9 cellular contexts compared by ENCODE assay signal in the genomic region with DNA sequence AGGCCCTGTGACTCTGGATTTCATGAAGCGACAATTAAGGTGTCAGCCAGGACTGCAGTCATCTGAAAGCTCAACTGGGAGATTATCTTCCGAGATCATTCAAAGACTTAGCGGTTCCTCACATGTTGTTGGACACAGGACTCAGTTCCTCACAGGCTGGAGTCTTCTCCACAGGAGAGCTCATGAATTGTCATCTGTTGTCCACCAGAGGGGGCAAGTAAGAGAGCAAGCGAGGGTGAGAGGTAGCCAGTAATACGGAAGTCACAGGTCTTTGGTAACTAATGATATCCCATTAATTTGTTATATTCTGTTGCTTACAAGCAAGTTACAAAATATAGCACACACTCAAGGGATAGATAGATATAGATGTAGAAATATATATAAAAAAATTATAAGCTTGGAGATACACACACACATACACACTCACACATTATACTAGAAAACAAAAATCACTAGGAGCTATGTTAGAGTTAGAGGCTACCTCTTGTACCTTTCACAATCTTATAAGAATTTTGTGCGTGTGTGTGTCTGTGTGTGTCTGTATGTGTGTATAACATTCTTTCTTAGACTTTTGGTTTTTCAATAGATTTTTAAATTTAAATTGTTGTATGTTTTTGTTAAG.
A peak's percentile ranks its signal among the peaks of the same experiment; 100 is the strongest.
DNase-seq lines count a peak whose midpoint lies in the region; ATAC-seq, FAIRE-seq and TF ChIP-seq lines count a peak whose summit lies in the region.
"Had no signal": no experiment of that assay in that cellular context is flagged by ENCODE, and none has a peak within 500 bp of the region (broad histone marks: within the 10 kb centered on the region; RNA-seq: fewer than 3 reads in every experiment).

No MANE protein-coding gene starts in this region.

- intact Hi-C loops in pancreas (cut with DNase I): no loop called here

- no peaks in the 10 kb centered on the region for H3K4me1 ChIP-seq in pancreas

- peak; percentile 93 for ATAC-seq in GM19023 (IDR thresholded peaks at IDR 0.05; ENCODE audit: unreplicated experiment)
- ATAC-seq in HG03095 (IDR thresholded peaks at IDR 0.05; ENCODE audit: unreplicated experiment): peak; percentile 97
- ATAC-seq in pancreas: peak; percentile 60 to 92 (median 89)

- no peaks in the 10 kb centered on the region for H3K27me3 ChIP-seq in pancreas
- H3K27me3 ChIP-seq: neutrophil had no signal

- no peaks in the 10 kb centered on the region for H3K9me3 ChIP-seq in pancreas
- H3K9me3 ChIP-seq: neutrophil had no signal

- no peak for FAIRE-seq in pancreas (lab: Jason Lieb, UNC)

- no peak overlapping the region for H3K27ac ChIP-seq in pancreas
- H3K27ac ChIP-seq: neutrophil had no signal

- DNase-seq in COLO829 (ENCODE audit: low spot score) (peak; percentile 76), NCI-H460 (ENCODE audit: extremely low read depth, low read depth) (peak; percentile 94), choroid plexus epithelial cell (ENCODE audit: low read depth) (peak; percentile 74), pancreas (peak in 2 of 6 donors; percentile 11 to 24)
- no peak for DNase-seq in activated effector memory CD4-positive, alpha-beta T cell treated with anti-CD3 and anti-CD28 coated beads, Interleukin-2, amount 50 U/mL, for 16 hours
- no peak for DNase-seq in activated CD4-positive, alpha-beta T cell treated with anti-CD3 and anti-CD28 coated beads for 48 hours

- no peak overlapping the region for H3K4me3 ChIP-seq in choroid plexus epithelial cell (ENCODE audit: low read depth, low read length)
- H3K4me3 ChIP-seq in pancreas: no peak overlapping the region

- no peaks in the 10 kb centered on the region for H3K36me3 ChIP-seq in pancreas
- H3K36me3 ChIP-seq: neutrophil had no signal

- peak; percentile 83 for TF ChIP-seq CTCF in choroid plexus epithelial cell (conservative IDR thresholded peaks at IDR 0.05; ENCODE audit: low read depth, low read length)
- peak in 2 of 4 donors; percentile 43 for TF ChIP-seq CTCF in pancreas (IDR thresholded peaks at IDR 0.05)

- 16 to 28% methylated on average over 6 of the region's 6 CpGs for WGBS in pancreas, 2 donors

Comparison
In these comparisons a context has a peak if more than half of its experiments do, and no peak if none do; other contexts are left out.
1. DNase-seq: peak in COLO829 (single experiment), NCI-H460 (single experiment) and choroid plexus epithelial cell (single experiment); none in activated effector memory CD4-positive, alpha-beta T cell treated with anti-CD3 and anti-CD28 coated beads, Interleukin-2, amount 50 U/mL, for 16 hours (single experiment) and activated CD4-positive, alpha-beta T cell treated with anti-CD3 and anti-CD28 coated beads for 48 hours (single experiment).
2. Peak in every context shown above with its lines, with median percentiles within 50 percentile points of each other: ATAC-seq.